Comparison of ENCODE assay signal across 1 cellular context in the genomic region with DNA sequence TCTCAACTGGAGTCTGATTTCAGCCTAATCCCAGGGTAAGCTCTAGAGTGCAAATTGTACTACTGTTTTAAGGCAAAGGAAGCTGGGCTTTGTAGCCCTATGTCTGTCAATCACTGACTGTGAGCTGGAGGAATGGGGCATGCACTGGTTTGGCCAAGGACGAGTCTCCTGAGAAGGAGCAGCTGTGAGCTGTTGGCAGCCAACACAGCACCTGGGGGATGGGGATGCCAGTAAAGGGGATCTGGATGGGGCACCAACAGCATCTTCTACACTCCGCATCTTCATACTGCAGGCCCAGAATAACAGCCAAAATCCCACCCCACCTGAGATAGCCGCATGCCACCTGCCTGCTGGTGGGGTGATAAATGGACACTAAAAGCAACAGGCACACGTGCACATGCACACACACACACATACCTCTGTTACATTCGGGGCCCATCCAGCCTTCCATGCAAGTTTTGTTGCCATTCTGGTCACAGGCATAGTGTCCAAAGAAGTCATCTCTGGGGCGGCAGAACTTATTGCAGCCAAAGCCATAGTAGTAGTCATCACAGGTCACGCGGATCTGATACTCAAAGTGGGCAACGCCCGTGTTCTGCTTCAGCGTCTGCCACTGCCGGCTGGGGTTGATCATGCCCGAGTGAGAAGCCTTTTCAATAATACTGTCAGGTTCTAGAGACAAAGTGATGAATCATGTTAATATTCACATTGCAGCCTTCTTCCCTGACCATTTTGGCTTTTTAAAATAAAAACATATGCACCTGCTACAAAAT.
TF ChIP-seq lines count a peak whose summit lies in the region.

No MANE protein-coding gene starts in this region.

TF ChIP-seq in WTC11, 78 proteins besides CTCF, POLR2A, EP300 and RAD21 (continued from another document):
- TF ChIP-seq, protein P1, sequence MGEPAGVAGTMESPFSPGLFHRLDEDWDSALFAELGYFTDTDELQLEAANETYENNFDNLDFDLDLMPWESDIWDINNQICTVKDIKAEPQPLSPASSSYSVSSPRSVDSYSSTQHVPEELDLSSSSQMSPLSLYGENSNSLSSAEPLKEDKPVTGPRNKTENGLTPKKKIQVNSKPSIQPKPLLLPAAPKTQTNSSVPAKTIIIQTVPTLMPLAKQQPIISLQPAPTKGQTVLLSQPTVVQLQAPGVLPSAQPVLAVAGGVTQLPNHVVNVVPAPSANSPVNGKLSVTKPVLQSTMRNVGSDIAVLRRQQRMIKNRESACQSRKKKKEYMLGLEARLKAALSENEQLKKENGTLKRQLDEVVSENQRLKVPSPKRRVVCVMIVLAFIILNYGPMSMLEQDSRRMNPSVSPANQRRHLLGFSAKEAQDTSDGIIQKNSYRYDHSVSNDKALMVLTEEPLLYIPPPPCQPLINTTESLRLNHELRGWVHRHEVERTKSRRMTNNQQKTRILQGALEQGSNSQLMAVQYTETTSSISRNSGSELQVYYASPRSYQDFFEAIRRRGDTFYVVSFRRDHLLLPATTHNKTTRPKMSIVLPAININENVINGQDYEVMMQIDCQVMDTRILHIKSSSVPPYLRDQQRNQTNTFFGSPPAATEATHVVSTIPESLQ (CRISPR knock-in tag; IDR thresholded peaks at IDR 0.05), result no peak
- no peak for TF ChIP-seq ZNF232 (CRISPR knock-in tag; IDR thresholded peaks at IDR 0.05)
- TF ChIP-seq SMAD4 (CRISPR knock-in tag; IDR thresholded peaks at IDR 0.05), result no peak
- TF ChIP-seq ZNF416 (CRISPR knock-in tag; IDR thresholded peaks at IDR 0.05), result no peak
- no peak for TF ChIP-seq ETV6 (CRISPR knock-in tag; IDR thresholded peaks at IDR 0.05)
TF ChIP-seq in WTC11: peak in this region for 0.
